27 cellular contexts compared by ENCODE assay signal in the genomic region with DNA sequence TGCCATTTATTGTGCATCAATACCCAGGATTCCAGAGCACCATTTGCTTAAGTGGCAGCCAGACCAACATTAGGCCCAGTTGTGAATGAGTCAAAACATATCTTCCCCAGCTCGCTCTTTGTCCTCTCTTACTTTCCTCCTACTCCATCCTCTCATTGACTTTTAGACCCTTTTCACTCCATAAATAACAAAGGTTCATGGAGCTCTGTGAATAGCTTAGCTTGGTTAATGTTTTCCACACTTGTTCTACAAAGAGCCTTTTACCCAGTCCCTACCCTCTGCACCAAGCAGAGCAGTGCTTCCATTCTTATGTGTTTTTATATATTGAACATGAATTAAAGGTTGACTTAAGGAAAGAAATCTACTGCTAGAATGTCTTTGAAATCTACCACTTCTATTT.
DNase-seq lines count a peak whose midpoint lies in the region; ATAC-seq, FAIRE-seq and TF ChIP-seq lines count a peak whose summit lies in the region.
"Had no signal": no experiment of that assay in that cellular context is flagged by ENCODE, and none has a peak within 500 bp of the region (broad histone marks: within the 10 kb centered on the region; RNA-seq: fewer than 3 reads in every experiment).

No MANE protein-coding gene starts in this region.

- TF ChIP-seq CTCF in GM23338 (conservative IDR thresholded peaks at IDR 0.05; ENCODE audit: low read depth in 2 of 2) = no peak
- TF ChIP-seq CTCF in MM.1S (IDR thresholded peaks at IDR 0.05; ENCODE audit: low read length) = no peak
- TF ChIP-seq CTCF in hepatocyte (IDR thresholded peaks at IDR 0.05; ENCODE audit: poor library complexity) = no peak
- no peak for TF ChIP-seq CTCF in OCI-LY7 (conservative IDR thresholded peaks at IDR 0.05; ENCODE audit: low read length)

- H3K27ac ChIP-seq in GM23338 (ENCODE audit: low read depth) (no peak overlapping the region), MM.1S (ENCODE audit: low read length) (peak overlapping the region; percentile 91; the same call in 1 of the 2 replicates), hepatocyte (no peak overlapping the region), OCI-LY7 (ENCODE audit: low read depth, low read length, poor library complexity, severe bottlenecking) (no peak overlapping the region)
- H3K27ac ChIP-seq: BLaER1 had no signal

- FAIRE-seq in GM12892 (lab: Jason Lieb, UNC) = peak; percentile 17
- FAIRE-seq: A204.1, GM12878 had no signal

- H3K27me3 Mint-ChIP-seq in GM23338 (ENCODE audit: insufficient read depth, low read depth, poor library complexity) = peaks cover 4% of the 10 kb centered on the region
- H3K27me3 Mint-ChIP-seq: CD4-positive, CD25-positive, alpha-beta regulatory T cell; CD8-positive, alpha-beta memory T cell had no signal

- no peak overlapping the region for H3K4me3 Mint-ChIP-seq in GM23338
- H3K4me3 Mint-ChIP-seq: CD14-positive monocyte; CD4-positive, alpha-beta memory T cell; CD4-positive, CD25-positive, alpha-beta regulatory T cell; CD8-positive, alpha-beta memory T cell had no signal

- no peak for DNase-seq in GM12892 (ENCODE audit: insufficient read length)
- DNase-seq in GM23338 (ENCODE audit: low spot score) = no peak
- no peak for DNase-seq in MM.1S
- peak; percentile 8 for DNase-seq in hepatocyte (ENCODE audit: low spot score)
- no peak for DNase-seq in OCI-LY7 (ENCODE audit: low spot score)
- DNase-seq: 8988T; ACHN; BE2C; C1 segment of cervical spinal cord; CD4-positive, alpha-beta memory T cell; CD4-positive, CD25-positive, alpha-beta regulatory T cell; CD8-positive, alpha-beta memory T cell; COR-L47; DMS 273 treated with DMSO at 0.1 percent for 48 hours; DMS153; DMS53; DMS79; DND-41; EL; GDM1 had no signal

- POLR2A ChIA-PET in OCI-LY7 (lab: Charles Lee) = no interaction called here

- no peak overlapping the region for H3K27ac Mint-ChIP-seq in GM23338
- H3K27ac Mint-ChIP-seq: CD14-positive monocyte; CD4-positive, alpha-beta memory T cell; CD4-positive, CD25-positive, alpha-beta regulatory T cell; CD8-positive, alpha-beta memory T cell had no signal

- CTCF ChIA-PET in OCI-LY7 (lab: Charles Lee; ENCODE audit: unreplicated experiment) = no interaction called here

- peaks cover 10% of the 10 kb centered on the region for H3K27me3 ChIP-seq in GM23338 (ENCODE audit: insufficient read depth)
- H3K27me3 ChIP-seq in MM.1S (replicated peaks; ENCODE audit: insufficient read depth, low read length) = no peaks in the 10 kb centered on the region
- H3K27me3 ChIP-seq in hepatocyte = no peaks in the 10 kb centered on the region
- H3K27me3 ChIP-seq: BE2C, BLaER1 had no signal

- no peaks in the 10 kb centered on the region for H3K79me2 ChIP-seq in GM23338 (replicated peaks; ENCODE audit: insufficient read depth)
- H3K79me2 ChIP-seq in MM.1S (ENCODE audit: low read length) = no peaks in the 10 kb centered on the region
- no peaks in the 10 kb centered on the region for H3K79me2 ChIP-seq in hepatocyte
- no peaks in the 10 kb centered on the region for H3K79me2 ChIP-seq in OCI-LY7 (ENCODE audit: insufficient read depth, low read depth, low read length)

- H3K9me3 ChIP-seq in MM.1S (replicated peaks; ENCODE audit: insufficient read depth, low read length) (no peaks in the 10 kb centered on the region), hepatocyte (ENCODE audit: low read depth) (no peaks in the 10 kb centered on the region), OCI-LY7 (ENCODE audit: low read length) (no peaks in the 10 kb centered on the region)
- H3K9me3 ChIP-seq: BE2C, BLaER1 had no signal

- H3K4me1 Mint-ChIP-seq in GM23338 = peaks cover 38% of the 10 kb centered on the region
- H3K4me1 Mint-ChIP-seq: CD14-positive monocyte; CD4-positive, CD25-positive, alpha-beta regulatory T cell; CD8-positive, alpha-beta memory T cell had no signal

- ATAC-seq in GM23338 (no peak), HG03045 (IDR thresholded peaks at IDR 0.05; ENCODE audit: unreplicated experiment) (no peak), GM19324 (IDR thresholded peaks at IDR 0.05; ENCODE audit: low FRiP score, unreplicated experiment) (no peak), HG03432 (IDR thresholded peaks at IDR 0.05; ENCODE audit: unreplicated experiment) (no peak)
- ATAC-seq: GM12878 had no signal

- H2AFZ ChIP-seq in GM23338 (no peak overlapping the region), MM.1S (ENCODE audit: low read length) (no peak overlapping the region), hepatocyte (no peak overlapping the region), OCI-LY7 (ENCODE audit: low read length) (no peak overlapping the region)

- H3K9ac ChIP-seq in MM.1S (ENCODE audit: low read length) = no peak overlapping the region
- H3K9ac ChIP-seq: BLaER1 had no signal

- no TSS peak for BruUV-seq in OCI-LY7 (replicated peaks; lab: Mats Ljungman, UMichigan)

- H3K4me1 ChIP-seq in GM23338 (ENCODE audit: insufficient read depth) (peaks cover 24% of the 10 kb centered on the region), MM.1S (ENCODE audit: low read length) (peaks cover 41% of the 10 kb centered on the region), hepatocyte (ENCODE audit: insufficient read depth) (peaks cover 3% of the 10 kb centered on the region), OCI-LY7 (ENCODE audit: insufficient read depth, low read length, poor library complexity, severe bottlenecking) (no peaks in the 10 kb centered on the region)
- H3K4me1 ChIP-seq: BE2C, BLaER1 had no signal

- TF ChIP-seq POLR2A in GM12892 (IDR thresholded peaks at IDR 0.05; ENCODE audit: low read depth, low read length) = no peak

- 80% methylated on average over 1 of the region's 1 CpG for WGBS in hepatocyte (ENCODE audit: low lambda C conversion rate, missing lambda C conversion rate)

- intact Hi-C loops in OCI-LY7 (cut with micrococcal nuclease; ENCODE audit: unreplicated experiment) = no loop called here

- H3K36me3 Mint-ChIP-seq in GM23338 (ENCODE audit: low read depth) = no peaks in the 10 kb centered on the region
- H3K36me3 Mint-ChIP-seq: CD14-positive monocyte; CD4-positive, alpha-beta memory T cell; CD4-positive, CD25-positive, alpha-beta regulatory T cell; CD8-positive, alpha-beta memory T cell had no signal

- H3K36me3 ChIP-seq in GM23338 (ENCODE audit: insufficient read depth) (no peaks in the 10 kb centered on the region), MM.1S (replicated peaks; ENCODE audit: insufficient read depth, low read length) (no peaks in the 10 kb centered on the region), hepatocyte (replicated peaks; ENCODE audit: insufficient read depth, low read depth) (no peaks in the 10 kb centered on the region), OCI-LY7 (ENCODE audit: insufficient read depth, low read length) (no peaks in the 10 kb centered on the region)
- H3K36me3 ChIP-seq: BE2C, BLaER1 had no signal

- no peaks in the 10 kb centered on the region for H3K9me3 Mint-ChIP-seq in GM23338

- no peaks in the 10 kb centered on the region for H3F3A ChIP-seq in GM23338 (replicated peaks; ENCODE audit: low read depth)
- peaks cover 25% of the 10 kb centered on the region for H3F3A ChIP-seq in MM.1S (ENCODE audit: insufficient read depth, low read length)

- H3K4me2 ChIP-seq in GM23338 (peak overlapping the region; percentile 60; the same call in 1 of the 2 replicates), MM.1S (ENCODE audit: low read depth, low read length) (peak overlapping the region; percentile 47), hepatocyte (no peak overlapping the region), OCI-LY7 (ENCODE audit: low read length) (no peak overlapping the region)
- H3K4me2 ChIP-seq: BLaER1 had no signal

- peaks cover 24% of the 10 kb centered on the region for H3K9me2 ChIP-seq in GM23338 (ENCODE audit: insufficient read depth)
- H3K9me2 ChIP-seq in MM.1S (replicated peaks; ENCODE audit: insufficient read depth, low read length) = no peaks in the 10 kb centered on the region
- no peaks in the 10 kb centered on the region for H3K9me2 ChIP-seq in hepatocyte (replicated peaks; ENCODE audit: insufficient read depth)
- no peaks in the 10 kb centered on the region for H3K9me2 ChIP-seq in OCI-LY7 (ENCODE audit: insufficient read depth, low read length)

- no peaks in the 10 kb centered on the region for H4K20me1 ChIP-seq in GM23338 (replicated peaks; ENCODE audit: insufficient read depth)
- H4K20me1 ChIP-seq in MM.1S (ENCODE audit: insufficient read depth, low read length) = no peaks in the 10 kb centered on the region
- H4K20me1 ChIP-seq in hepatocyte (ENCODE audit: insufficient read depth, poor library complexity, severe bottlenecking) = no peaks in the 10 kb centered on the region
- H4K20me1 ChIP-seq in OCI-LY7 (ENCODE audit: insufficient read depth, low read length) = no peaks in the 10 kb centered on the region
- H4K20me1 ChIP-seq: BLaER1 had no signal

- no peak overlapping the region for H3K4me3 ChIP-seq in GM23338
- H3K4me3 ChIP-seq in MM.1S (ENCODE audit: low read length) = no peak overlapping the region
- no peak overlapping the region for H3K4me3 ChIP-seq in hepatocyte
- no peak overlapping the region for H3K4me3 ChIP-seq in OCI-LY7 (ENCODE audit: low read depth, low read length, poor library complexity, severe bottlenecking)
- H3K4me3 ChIP-seq: BLaER1, GM12878 had no signal

TF ChIP-seq in GM23338, 12 proteins besides CTCF, POLR2A, EP300 and RAD21:
- no peak for TF ChIP-seq CREB1 (CRISPR knock-in tag; IDR thresholded peaks at IDR 0.05; ENCODE audit: low read depth)
- TF ChIP-seq, protein P1, sequence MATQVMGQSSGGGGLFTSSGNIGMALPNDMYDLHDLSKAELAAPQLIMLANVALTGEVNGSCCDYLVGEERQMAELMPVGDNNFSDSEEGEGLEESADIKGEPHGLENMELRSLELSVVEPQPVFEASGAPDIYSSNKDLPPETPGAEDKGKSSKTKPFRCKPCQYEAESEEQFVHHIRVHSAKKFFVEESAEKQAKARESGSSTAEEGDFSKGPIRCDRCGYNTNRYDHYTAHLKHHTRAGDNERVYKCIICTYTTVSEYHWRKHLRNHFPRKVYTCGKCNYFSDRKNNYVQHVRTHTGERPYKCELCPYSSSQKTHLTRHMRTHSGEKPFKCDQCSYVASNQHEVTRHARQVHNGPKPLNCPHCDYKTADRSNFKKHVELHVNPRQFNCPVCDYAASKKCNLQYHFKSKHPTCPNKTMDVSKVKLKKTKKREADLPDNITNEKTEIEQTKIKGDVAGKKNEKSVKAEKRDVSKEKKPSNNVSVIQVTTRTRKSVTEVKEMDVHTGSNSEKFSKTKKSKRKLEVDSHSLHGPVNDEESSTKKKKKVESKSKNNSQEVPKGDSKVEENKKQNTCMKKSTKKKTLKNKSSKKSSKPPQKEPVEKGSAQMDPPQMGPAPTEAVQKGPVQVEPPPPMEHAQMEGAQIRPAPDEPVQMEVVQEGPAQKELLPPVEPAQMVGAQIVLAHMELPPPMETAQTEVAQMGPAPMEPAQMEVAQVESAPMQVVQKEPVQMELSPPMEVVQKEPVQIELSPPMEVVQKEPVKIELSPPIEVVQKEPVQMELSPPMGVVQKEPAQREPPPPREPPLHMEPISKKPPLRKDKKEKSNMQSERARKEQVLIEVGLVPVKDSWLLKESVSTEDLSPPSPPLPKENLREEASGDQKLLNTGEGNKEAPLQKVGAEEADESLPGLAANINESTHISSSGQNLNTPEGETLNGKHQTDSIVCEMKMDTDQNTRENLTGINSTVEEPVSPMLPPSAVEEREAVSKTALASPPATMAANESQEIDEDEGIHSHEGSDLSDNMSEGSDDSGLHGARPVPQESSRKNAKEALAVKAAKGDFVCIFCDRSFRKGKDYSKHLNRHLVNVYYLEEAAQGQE (IDR thresholded peaks at IDR 0.05; ENCODE audit: unreplicated experiment) = no peak

Comparison
In these comparisons a context has a peak if more than half of its experiments do, and no peak if none do; other contexts are left out.
1. H3K4me2 ChIP-seq: peak in GM23338 (single experiment) and MM.1S (single experiment); none in hepatocyte (single experiment) and OCI-LY7 (single experiment).